In genomic region chr3:46393554-46394434, GRCh38 we compare ENCODE assay signal across 1 cellular context.
A peak's percentile ranks its signal among the peaks of the same experiment; 100 is the strongest.
TF ChIP-seq lines count a peak whose summit lies in the region.

No MANE protein-coding gene starts in this region.

TF ChIP-seq in K562, 482 proteins besides CTCF, POLR2A, EP300 and RAD21 (continued from another document and continues in another):
- TF ChIP-seq HOXB6 (CRISPR knock-in tag; IDR thresholded peaks at IDR 0.05; ENCODE audit: borderline replicate concordance) (no peak), CBFA2T2 (conservative IDR thresholded peaks at IDR 0.05) (peak; percentile 28; the same call in 1 of the 2 replicates), E2F8 (IDR thresholded peaks at IDR 0.05; ENCODE audit: low read depth, partially characterized antibody) (no peak), ATF7 (IDR thresholded peaks at IDR 0.05) (peak; percentile 78), CEBPB (tag; IDR thresholded peaks at IDR 0.05) (peak; percentile 98), ZNF274 (IDR thresholded peaks at IDR 0.05; ENCODE audit: borderline replicate concordance, low read depth, low read length) (no peak), CCNT2 (IDR thresholded peaks at IDR 0.05; ENCODE audit: borderline replicate concordance, extremely low read depth, insufficient read length, low read depth, low read length) (no peak), ZNF3 (CRISPR knock-in tag; IDR thresholded peaks at IDR 0.05) (no peak), E2F4 (CRISPR knock-in tag; IDR thresholded peaks at IDR 0.05; ENCODE audit: low read depth) (no peak), ZNF24 (IDR thresholded peaks at IDR 0.05) (peak; percentile 53; the same call in 1 of the 2 replicates), IRF1 (CRISPR knock-in tag; IDR thresholded peaks at IDR 0.05; ENCODE audit: borderline replicate concordance) (no peak), CBFA2T3 (IDR thresholded peaks at IDR 0.05) (peak; percentile 60), JUND (IDR thresholded peaks at IDR 0.05; ENCODE audit: borderline replicate concordance, low read depth, low read length) (peak; percentile 71; the same call in 1 of the 2 replicates), JUND (tag; IDR thresholded peaks at IDR 0.05; ENCODE audit: borderline replicate concordance, low read depth, low read length) (no peak), YY1 (IDR thresholded peaks at IDR 0.05; ENCODE audit: borderline replicate concordance in 1 of 3, control insufficient read depth in 1 of 3, extremely low read depth in 1 of 3, insufficient read depth in 3 of 3, insufficient read length in 1 of 3, insufficient replicate concordance in 2 of 3, low read depth in 1 of 3, low read length in 2 of 3) (no peak), ARID4B (CRISPR knock-in tag; IDR thresholded peaks at IDR 0.05) (no peak), THRA (IDR thresholded peaks at IDR 0.05) (no peak), USF2 (CRISPR knock-in tag; IDR thresholded peaks at IDR 0.05) (peak; percentile 72), SOX6 (IDR thresholded peaks at IDR 0.05) (0 out of 2 replicates have a peak, but pooled peaks have one; percentile 46), EGR1 (conservative IDR thresholded peaks at IDR 0.05) (no peak), ZNF639 (CRISPR knock-in tag; conservative IDR thresholded peaks at IDR 0.05 in 1 of 2, IDR thresholded peaks at IDR 0.05 in 1 of 2) (no peak), TBP (optimal IDR thresholded peaks at IDR 0.05; ENCODE audit: low read depth, low read length) (no peak), ZNF12 (CRISPR knock-in tag; IDR thresholded peaks at IDR 0.05) (no peak), ZNF384 (IDR thresholded peaks at IDR 0.05; ENCODE audit: low read depth, low read length) (no peak), GTF2A2 (tag; IDR thresholded peaks at IDR 0.05) (no peak), ZBTB9 (CRISPR knock-in tag; IDR thresholded peaks at IDR 0.05) (no peak), ARNT (IDR thresholded peaks at IDR 0.05) (peak in 1 of 2 experiments; percentile 93; a peak in 2 of 4 replicates), CTBP1 (IDR thresholded peaks at IDR 0.05; ENCODE audit: borderline replicate concordance) (peak; percentile 27; the same call in 1 of the 2 replicates), TRIM24 (IDR thresholded peaks at IDR 0.05) (peak; percentile 62 to 80; a peak in 3 of 4 replicates), ZNF140 (CRISPR knock-in tag; IDR thresholded peaks at IDR 0.05) (no peak), ZNF395 (CRISPR knock-in tag; IDR thresholded peaks at IDR 0.05) (peak; percentile 33; the same call in 1 of the 2 replicates), GTF3C2 (IDR thresholded peaks at IDR 0.05; ENCODE audit: borderline replicate concordance, extremely low read depth, insufficient read length) (no peak), MAX (CRISPR knock-in tag; IDR thresholded peaks at IDR 0.05) (peak; percentile 66), FOXK1 (CRISPR knock-in tag; IDR thresholded peaks at IDR 0.05; ENCODE audit: borderline replicate concordance) (no peak), NRF1 (conservative IDR thresholded peaks at IDR 0.05 in 1 of 2, IDR thresholded peaks at IDR 0.05 in 1 of 2) (no peak)
